ENCODE assay signal across 8 cellular contexts in genomic region chr1:161766102-161766981, GRCh38. TPM values are rescaled to one million over a fixed set of nuclear protein-coding genes. Genes with fewer than 3 reads are reported as not detected.
DNase-seq lines count a peak whose midpoint lies in the region; ATAC-seq and TF ChIP-seq lines count a peak whose summit lies in the region.

A gene with protein sequence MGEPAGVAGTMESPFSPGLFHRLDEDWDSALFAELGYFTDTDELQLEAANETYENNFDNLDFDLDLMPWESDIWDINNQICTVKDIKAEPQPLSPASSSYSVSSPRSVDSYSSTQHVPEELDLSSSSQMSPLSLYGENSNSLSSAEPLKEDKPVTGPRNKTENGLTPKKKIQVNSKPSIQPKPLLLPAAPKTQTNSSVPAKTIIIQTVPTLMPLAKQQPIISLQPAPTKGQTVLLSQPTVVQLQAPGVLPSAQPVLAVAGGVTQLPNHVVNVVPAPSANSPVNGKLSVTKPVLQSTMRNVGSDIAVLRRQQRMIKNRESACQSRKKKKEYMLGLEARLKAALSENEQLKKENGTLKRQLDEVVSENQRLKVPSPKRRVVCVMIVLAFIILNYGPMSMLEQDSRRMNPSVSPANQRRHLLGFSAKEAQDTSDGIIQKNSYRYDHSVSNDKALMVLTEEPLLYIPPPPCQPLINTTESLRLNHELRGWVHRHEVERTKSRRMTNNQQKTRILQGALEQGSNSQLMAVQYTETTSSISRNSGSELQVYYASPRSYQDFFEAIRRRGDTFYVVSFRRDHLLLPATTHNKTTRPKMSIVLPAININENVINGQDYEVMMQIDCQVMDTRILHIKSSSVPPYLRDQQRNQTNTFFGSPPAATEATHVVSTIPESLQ (plus strand): TSS chr1:161766320. CDS start chr1:161766361, 41 bp downstream.

- no peaks in the 10 kb centered on the region for H3K36me3 ChIP-seq in adrenal gland (replicated peaks in 1 of 2)
- H3K36me3 ChIP-seq in heart right ventricle: no peaks in the 10 kb centered on the region
- no peaks in the 10 kb centered on the region for H3K36me3 ChIP-seq in upper lobe of left lung

- H3K27me3 Mint-ChIP-seq in T-cell: no peaks in the 10 kb centered on the region

- H3K27ac ChIP-seq in adrenal gland (peak within 1 kb of the TSS; percentile 58 to 97 (median 90)), heart right ventricle (peak within 1 kb of the TSS; percentile 79 to 93 (median 86)), upper lobe of left lung (peak within 1 kb of the TSS; percentile 85 to 94 (median 91))

- peak within 1 kb of the TSS; percentile 94 to 97 for H3K27ac Mint-ChIP-seq in T-cell

- DNase-seq in GM10266 (ENCODE audit: extremely low spot score): peak; percentile 70
- peak; percentile 69 for DNase-seq in NCI-H1436 (lab: John Stamatoyannopoulos, UW)
- peak; percentile 63 to 81 (median 72) for DNase-seq in T-cell
- DNase-seq in adrenal gland: peak; percentile 91 to 98 (median 94)
- DNase-seq in heart right ventricle: peak; percentile 84 to 93
- peak; percentile 97 for DNase-seq in posterior vena cava (ENCODE audit: low spot score)
- peak; percentile 65 to 88 for DNase-seq in upper lobe of left lung

- no peaks in the 10 kb centered on the region for H3K36me3 Mint-ChIP-seq in T-cell

- intact Hi-C loops in adrenal gland (cut with DNase I) (no loop called here), heart right ventricle (cut with DNase I) (no loop called here), posterior vena cava (cut with DNase I) (no loop called here)

- no peaks in the 10 kb centered on the region for H3K9me3 Mint-ChIP-seq in T-cell

- peak in 3 of 4 donors; percentile 5 to 93 (median 8) for TF ChIP-seq EP300 in upper lobe of left lung (IDR thresholded peaks at IDR 0.05)

- 0% methylated on average over 34 to 35 of the region's 35 CpGs for WGBS in adrenal gland, 4 donors
- 0 to 1% methylated on average over 35 of the region's 35 CpGs for WGBS in heart right ventricle, 2 donors
- whole genome bisulfite sequencing in upper lobe of left lung, 2 donors: 0% methylated on average over 29 to 35 of the region's 35 CpGs

- peaks cover 7 to 44% of the 10 kb centered on the region in 2 donors for H3K4me1 ChIP-seq in adrenal gland (replicated peaks in 1 of 2)
- peaks cover 0 to 61% (median 31%) of the 10 kb centered on the region in 9 donors for H3K4me1 ChIP-seq in heart right ventricle
- H3K4me1 ChIP-seq in upper lobe of left lung: peaks cover 16 to 47% (median 27%) of the 10 kb centered on the region in 4 donors

- TF ChIP-seq CTCF in GM10266 (IDR thresholded peaks at IDR 0.05; ENCODE audit: control insufficient read depth, insufficient read depth, low read depth, missing control alignments): no peak
- peak in 3 of 6 experiments; percentile 2 to 17 (median 11) for TF ChIP-seq CTCF in adrenal gland (IDR thresholded peaks at IDR 0.05)
- TF ChIP-seq CTCF in heart right ventricle (IDR thresholded peaks at IDR 0.05): no peak
- peak in 1 of 6 experiments; percentile 20 for TF ChIP-seq CTCF in upper lobe of left lung (IDR thresholded peaks at IDR 0.05)

- no peaks in the 10 kb centered on the region for H3K9me3 ChIP-seq in adrenal gland (replicated peaks in 1 of 3)
- no peaks in the 10 kb centered on the region for H3K9me3 ChIP-seq in heart right ventricle
- no peaks in the 10 kb centered on the region for H3K9me3 ChIP-seq in upper lobe of left lung

- TF ChIP-seq POLR2A in adrenal gland (IDR thresholded peaks at IDR 0.05): peak; percentile 70 to 88
- peak in 3 of 4 donors; percentile 77 to 90 (median 82) for TF ChIP-seq POLR2A in upper lobe of left lung (IDR thresholded peaks at IDR 0.05)

- CTCF ChIA-PET in T-cell (lab: Charles Lee): interaction anchor here in 1 of 2 donors (0.5 to 1.7 kb wide), 8 partner anchors 17 to 996 kb away, joined by 3 to 6 read pairs (median 3); partner anchors contain the start of gene DUSP12

- H3K4me3 Mint-ChIP-seq in T-cell: peak within 1 kb of the TSS; percentile 99 to 100 (median 99)

- peak; percentile 67 for ATAC-seq in HG02678 (IDR thresholded peaks at IDR 0.05; ENCODE audit: unreplicated experiment)
- peak; percentile 79 to 82 (median 82) for ATAC-seq in T-cell (replicated peaks in 1 of 4)
- ATAC-seq in heart right ventricle: peak; percentile 89 to 97 (median 94)
- ATAC-seq in upper lobe of left lung (ENCODE audit: low FRiP score in 2 of 2): peak; percentile 96

- POLR2A ChIA-PET in T-cell (lab: Charles Lee): interaction anchor here (0.6 to 0.9 kb wide), 4 partner anchors 10 to 756 kb away, joined by 3 to 9 read pairs (median 4); no protein-coding TSS in a partner anchor

- peaks cover 42 to 45% (median 45%) of the 10 kb centered on the region in 3 donors for H3K4me1 Mint-ChIP-seq in T-cell

- H3K27me3 ChIP-seq in adrenal gland (no peaks in the 10 kb centered on the region), heart right ventricle (no peaks in the 10 kb centered on the region), upper lobe of left lung (no peaks in the 10 kb centered on the region)

- H3K4me3 ChIP-seq in adrenal gland: peak within 1 kb of the TSS in 3 of 4 donors; percentile 77 to 98 (median 94)
- H3K4me3 ChIP-seq in heart right ventricle: peak within 1 kb of the TSS; percentile 48 to 85 (median 81)
- peak within 1 kb of the TSS; percentile 74 to 82 (median 76) for H3K4me3 ChIP-seq in upper lobe of left lung

RNA-seq across cellular contexts. Expression of the gene that starts here (rescaled TPM):
- total RNA-seq in T-cell: 10 to 100 TPM; 18.7 to 27.6 (median 21.9) TPM
- 10 to 100 TPM; 21.5 to 34.2 (median 28.6) TPM for total RNA-seq in adrenal gland
- polyA plus RNA-seq in adrenal gland: 10 to 100 TPM in 1 of 3 donors, 1 to 10 TPM in 2; 3.5 to 27.9 (median 3.6) TPM
- 10 to 100 TPM; 13.4 to 20.9 (median 16.0) TPM for total RNA-seq in heart right ventricle
- 1 to 10 TPM; 2.6 to 9.4 TPM for polyA plus RNA-seq in heart right ventricle
- total RNA-seq in posterior vena cava: 10 to 100 TPM; 27.9 to 32.3 TPM
- total RNA-seq in upper lobe of left lung: 10 to 100 TPM; 14.2 to 36.7 (median 27.0) TPM

Comparison
In these comparisons a context has a peak if more than half of its experiments do, and no peak if none do; other contexts are left out.
1. Peak in every context shown above with its lines: DNase-seq, ATAC-seq, H3K4me3 ChIP-seq and H3K27ac ChIP-seq.